ENCODE assay signal across 13 cellular contexts in genomic region chr6:45472383-45472782, GRCh38.
A peak's percentile ranks its signal among the peaks of the same experiment; 100 is the strongest.
DNase-seq lines count a peak whose midpoint lies in the region; ATAC-seq and TF ChIP-seq lines count a peak whose summit lies in the region.
"Had no signal": no experiment of that assay in that cellular context is flagged by ENCODE, and none has a peak within 500 bp of the region (broad histone marks: within the 10 kb centered on the region; RNA-seq: fewer than 3 reads in every experiment).

No MANE protein-coding gene starts in this region.

- no peaks in the 10 kb centered on the region for H3K9me3 Mint-ChIP-seq in nephron progenitor cell
- H3K9me3 Mint-ChIP-seq in glutamatergic neuron (ENCODE audit: unreplicated experiment) = no peaks in the 10 kb centered on the region

- no peak overlapping the region for H3K27ac ChIP-seq in upper lobe of right lung
- H3K27ac ChIP-seq: VCaP had no signal

- H3K27me3 Mint-ChIP-seq in nephron progenitor cell (ENCODE audit: low read depth, poor library complexity) = peaks cover 4% of the 10 kb centered on the region
- H3K27me3 Mint-ChIP-seq in glutamatergic neuron (ENCODE audit: unreplicated experiment) = peaks cover 2% of the 10 kb centered on the region

- H3K27ac Mint-ChIP-seq in nephron progenitor cell (peak overlapping the region; percentile 42), glutamatergic neuron (ENCODE audit: unreplicated experiment) (no peak overlapping the region)

- TF ChIP-seq CTCF in fibroblast of the aortic adventitia (IDR thresholded peaks at IDR 0.05; ENCODE audit: insufficient read depth, low read length) = no peak
- TF ChIP-seq CTCF in nephron progenitor cell (IDR thresholded peaks at IDR 0.05) = no peak
- no peak for TF ChIP-seq CTCF in upper lobe of right lung (IDR thresholded peaks at IDR 0.05)
- TF ChIP-seq CTCF in glutamatergic neuron (IDR thresholded peaks at IDR 0.05; ENCODE audit: partially characterized antibody, unreplicated experiment) = no peak

- ATAC-seq in Right ventricle myocardium superior (ENCODE audit: poor library complexity) (peak; percentile 43), upper lobe of right lung (peak; percentile 41)
- ATAC-seq: PC-3 had no signal

- no peaks in the 10 kb centered on the region for H3K27me3 ChIP-seq in upper lobe of right lung

- H3K4me1 Mint-ChIP-seq in nephron progenitor cell = peaks cover 28% of the 10 kb centered on the region
- no peaks in the 10 kb centered on the region for H3K4me1 Mint-ChIP-seq in glutamatergic neuron (ENCODE audit: low read depth, unreplicated experiment)

- DNase-seq in Right ventricle myocardium superior (peak; percentile 42), cardiac septum (ENCODE audit: low spot score) (no peak), fibroblast of the aortic adventitia (ENCODE audit: low read depth) (peak; percentile 42), nephron progenitor cell (no peak), upper lobe of right lung (no peak), SW480 (ENCODE audit: low spot score) (no peak), glutamatergic neuron (no peak), NCI-H345 (lab: John Stamatoyannopoulos, UW) (no peak)
- DNase-seq: ACHN, cerebellar nuclear complex, DND-41, PC-3 had no signal

- no peaks in the 10 kb centered on the region for H3K9me3 ChIP-seq in upper lobe of right lung

- H3K4me3 ChIP-seq in fibroblast of the aortic adventitia (ENCODE audit: low read depth, low read length) (no peak overlapping the region), upper lobe of right lung (no peak overlapping the region)

- no peaks in the 10 kb centered on the region for H3K36me3 ChIP-seq in upper lobe of right lung

- no peaks in the 10 kb centered on the region for H3K4me1 ChIP-seq in upper lobe of right lung

- no peak overlapping the region for H3K4me3 Mint-ChIP-seq in nephron progenitor cell
- H3K4me3 Mint-ChIP-seq in glutamatergic neuron (ENCODE audit: unreplicated experiment) = no peak overlapping the region

- intact Hi-C loops in Right ventricle myocardium superior (cut with DNase I) (no loop called here), cardiac septum (cut with DNase I) (no loop called here), upper lobe of right lung (cut with DNase I) (no loop called here)

- H3K36me3 Mint-ChIP-seq in nephron progenitor cell (ENCODE audit: low read depth) (no peaks in the 10 kb centered on the region), glutamatergic neuron (ENCODE audit: unreplicated experiment) (no peaks in the 10 kb centered on the region)

Comparison
In these comparisons a context has a peak if more than half of its experiments do, and no peak if none do; other contexts are left out.
1. DNase-seq: peak in Right ventricle myocardium superior (single experiment) and fibroblast of the aortic adventitia (single experiment); none in cardiac septum (single experiment), nephron progenitor cell (single experiment), upper lobe of right lung (single experiment), SW480 (single experiment), glutamatergic neuron (single experiment) and NCI-H345 (single experiment).